1 cellular context compared by ENCODE assay signal in genomic region chr17:57433396-57433944, GRCh38.
TF ChIP-seq lines count a peak whose summit lies in the region.

No MANE protein-coding gene starts in this region.

TF ChIP-seq in GM23338, 12 proteins besides CTCF, POLR2A, EP300 and RAD21:
- TF ChIP-seq ZNF114 (CRISPR knock-in tag; IDR thresholded peaks at IDR 0.05): no peak
- no peak for TF ChIP-seq CREB1 (CRISPR knock-in tag; IDR thresholded peaks at IDR 0.05; ENCODE audit: low read depth)
- TF ChIP-seq JUNB (IDR thresholded peaks at IDR 0.05; ENCODE audit: unreplicated experiment): no peak
- TF ChIP-seq REST (IDR thresholded peaks at IDR 0.05; ENCODE audit: unreplicated experiment): no peak
- no peak for TF ChIP-seq ZNF462 (CRISPR knock-in tag; IDR thresholded peaks at IDR 0.05)
- no peak for TF ChIP-seq ZNF331 (CRISPR knock-in tag; IDR thresholded peaks at IDR 0.05; ENCODE audit: low read depth)
- no peak for TF ChIP-seq STAT1 (IDR thresholded peaks at IDR 0.05; ENCODE audit: unreplicated experiment)
- TF ChIP-seq NANOG (IDR thresholded peaks at IDR 0.05; ENCODE audit: borderline replicate concordance): no peak
- TF ChIP-seq ETS1 (IDR thresholded peaks at IDR 0.05): no peak
- TF ChIP-seq EZH2 (IDR thresholded peaks at IDR 0.05; ENCODE audit: low read depth, unreplicated experiment): no peak
- no peak for TF ChIP-seq POLR2AphosphoS5 (IDR thresholded peaks at IDR 0.05; ENCODE audit: low read depth)
- TF ChIP-seq EZH2phosphoT487 (IDR thresholded peaks at IDR 0.05; ENCODE audit: unreplicated experiment): no peak
TF ChIP-seq in GM23338: peak in this region for 0.
